6 cellular contexts compared by ENCODE assay signal in the genomic region with DNA sequence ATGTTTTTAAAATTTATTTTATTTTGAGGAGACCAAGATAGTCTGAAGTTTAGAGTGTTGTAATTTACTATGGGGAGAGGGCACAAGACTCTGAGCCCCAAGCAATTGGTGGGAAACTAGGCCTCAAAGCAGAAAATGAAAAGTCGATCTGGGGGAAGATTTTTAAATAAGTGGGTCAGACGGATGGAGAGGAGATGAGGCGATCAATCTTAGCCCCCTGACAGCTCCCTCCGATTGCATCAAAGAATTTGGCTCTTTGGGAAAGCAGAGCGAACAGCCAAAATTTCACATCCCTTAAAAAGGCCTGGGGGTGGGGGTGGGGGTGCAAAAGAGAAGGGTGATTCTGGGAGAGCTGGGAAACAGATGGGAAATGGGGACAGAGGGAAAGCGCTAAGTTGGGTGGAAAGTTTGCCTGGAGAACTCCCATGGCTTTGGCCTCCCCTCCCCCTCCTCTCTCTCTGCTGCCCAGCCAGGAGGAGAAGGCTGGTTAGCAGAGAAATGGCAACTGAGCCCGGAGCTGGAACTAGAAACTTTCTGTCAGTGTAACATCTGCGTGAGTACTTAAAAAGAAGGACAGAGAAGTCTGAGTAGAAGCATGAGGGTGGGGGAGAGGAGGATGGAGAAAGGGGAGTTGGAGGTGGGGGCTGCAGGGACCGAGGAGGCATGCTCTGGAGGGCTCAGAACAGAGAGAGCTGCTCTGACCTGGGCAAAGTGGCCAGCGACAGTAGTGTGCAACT. TPM values are rescaled to one million over a fixed set of nuclear protein-coding genes. Genes with fewer than 3 reads are reported as not detected.
DNase-seq lines count a peak whose midpoint lies in the region; ATAC-seq, FAIRE-seq and TF ChIP-seq lines count a peak whose summit lies in the region.

No MANE protein-coding gene starts in this region.

- TF ChIP-seq CTCF in A549 (IDR thresholded peaks at IDR 0.05) (no peak), Peyer's patch (IDR thresholded peaks at IDR 0.05) (no peak)

- DNase-seq in A549 (ENCODE audit: low read depth in 1 of 2, low spot score in 1 of 2): no peak
- no peak for DNase-seq in Peyer's patch
- DNase-seq in substantia nigra (lab: John Stamatoyannopoulos, UW): no peak
- no peak for DNase-seq in stimulated activated CD8-positive, alpha-beta memory T cell treated with anti-CD3 and anti-CD28 coated beads, Interleukin-4, amount 100 ng/mL, for 48 hours

- peak overlapping the region; percentile 12; the same call in 1 of the 3 replicates for H3K4me2 ChIP-seq in A549

- H3K4me3 ChIP-seq in A549: no peak overlapping the region
- H3K4me3 ChIP-seq in Peyer's patch: no peak overlapping the region
- peak overlapping the region; percentile 37 for H3K4me3 ChIP-seq in iPS-15b (ENCODE audit: low read depth, low read length)

- ATAC-seq in A549: peak in 1 of 2 experiments; percentile 24; a peak in 1 of 6 replicates
- no peak for ATAC-seq in HG02571 (IDR thresholded peaks at IDR 0.05; ENCODE audit: unreplicated experiment)

- POLR2A ChIA-PET in A549 (lab: Yijun Ruan, JAX): interaction anchor here (0.7 to 1.4 kb wide), 2 partner anchors 9 to 60 kb away, joined by 3 to 4 read pairs; no protein-coding TSS in a partner anchor

- TF ChIP-seq RAD21 in A549 (conservative IDR thresholded peaks at IDR 0.05 in 1 of 2, IDR thresholded peaks at IDR 0.05 in 1 of 2): no peak

- TF ChIP-seq EP300 in A549 (IDR thresholded peaks at IDR 0.05): no peak

- H3K4me1 ChIP-seq in A549 (peaks cover 15% of the 10 kb centered on the region; the same call in 2 of the 3 replicates), Peyer's patch (peaks cover 0 to 32% (median 2%) of the 10 kb centered on the region in 4 donors), iPS-15b (ENCODE audit: control insufficient read depth, insufficient read depth, low read length) (peaks cover 39% of the 10 kb centered on the region)

- H3K27me3 ChIP-seq in Peyer's patch: no peaks in the 10 kb centered on the region
- H3K27me3 ChIP-seq in iPS-15b (ENCODE audit: control insufficient read depth, insufficient read depth, low read length): peaks cover 92% of the 10 kb centered on the region

- H3K9ac ChIP-seq in iPS-15b (ENCODE audit: low read depth, low read length): no peak overlapping the region

- H3K9me3 ChIP-seq in A549 (no peaks in the 10 kb centered on the region), Peyer's patch (no peaks in the 10 kb centered on the region), iPS-15b (ENCODE audit: control insufficient read depth, insufficient read depth, low read length) (no peaks in the 10 kb centered on the region)

- WGBS in A549 (ENCODE audit: missing lambda C conversion rate): 75% methylated on average over 10 of the region's 10 CpGs

- no peak for FAIRE-seq in A549 (lab: Jason Lieb, UNC)

- H3K36me3 ChIP-seq in Peyer's patch (peaks cover 0 to 16% (median 3%) of the 10 kb centered on the region in 3 donors), iPS-15b (ENCODE audit: control insufficient read depth, insufficient read depth, low read length) (no peaks in the 10 kb centered on the region)

- CTCF ChIA-PET in A549 (lab: Yijun Ruan, JAX): interaction anchor here (0.6 to 2.5 kb wide), 7 partner anchors 13 to 73 kb away, joined by 3 to 13 read pairs (median 4); a partner anchor contains a TSS

- H3K27ac ChIP-seq in A549: peak overlapping the region in 1 of 2 experiments; percentile 42; a peak in 2 of 6 replicates
- H3K27ac ChIP-seq in Peyer's patch: peak overlapping the region; percentile 58 to 96 (median 87)
- no peak overlapping the region for H3K27ac ChIP-seq in substantia nigra (ENCODE audit: low read depth, low read length, poor library complexity, severe bottlenecking)

- TF ChIP-seq POLR2A in A549 (IDR thresholded peaks at IDR 0.05; ENCODE audit: low read length) (no peak), Peyer's patch (IDR thresholded peaks at IDR 0.05) (no peak)

TF ChIP-seq in A549, 52 proteins besides CTCF, POLR2A, EP300 and RAD21 (continues in another document):
- TF ChIP-seq POLR2AphosphoS2 (conservative IDR thresholded peaks at IDR 0.05; ENCODE audit: low read length) (no peak), ZNF302 (CRISPR knock-in tag; IDR thresholded peaks at IDR 0.05) (no peak), MAFK (IDR thresholded peaks at IDR 0.05; ENCODE audit: partially characterized antibody) (no peak), NPAS2 (CRISPR knock-in tag; IDR thresholded peaks at IDR 0.05; ENCODE audit: borderline replicate concordance) (no peak), EHMT2 (IDR thresholded peaks at IDR 0.05; ENCODE audit: low read depth) (no peak), HEYL (CRISPR knock-in tag; IDR thresholded peaks at IDR 0.05) (no peak), NFE2L2 (conservative IDR thresholded peaks at IDR 0.05; ENCODE audit: low read length) (no peak), ZFP36 (IDR thresholded peaks at IDR 0.05; ENCODE audit: borderline replicate concordance, partially characterized antibody) (no peak), CBX8 (IDR thresholded peaks at IDR 0.05) (no peak), KDM1A (IDR thresholded peaks at IDR 0.05; ENCODE audit: low read depth) (no peak), RCOR1 (IDR thresholded peaks at IDR 0.05; ENCODE audit: low read depth, low read length) (no peak), TFCP2L1 (CRISPR knock-in tag; IDR thresholded peaks at IDR 0.05) (no peak)
- TF ChIP-seq, protein P1, sequence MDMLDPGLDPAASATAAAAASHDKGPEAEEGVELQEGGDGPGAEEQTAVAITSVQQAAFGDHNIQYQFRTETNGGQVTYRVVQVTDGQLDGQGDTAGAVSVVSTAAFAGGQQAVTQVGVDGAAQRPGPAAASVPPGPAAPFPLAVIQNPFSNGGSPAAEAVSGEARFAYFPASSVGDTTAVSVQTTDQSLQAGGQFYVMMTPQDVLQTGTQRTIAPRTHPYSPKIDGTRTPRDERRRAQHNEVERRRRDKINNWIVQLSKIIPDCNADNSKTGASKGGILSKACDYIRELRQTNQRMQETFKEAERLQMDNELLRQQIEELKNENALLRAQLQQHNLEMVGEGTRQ (IDR thresholded peaks at IDR 0.05): no peak
- TF ChIP-seq, protein P2, sequence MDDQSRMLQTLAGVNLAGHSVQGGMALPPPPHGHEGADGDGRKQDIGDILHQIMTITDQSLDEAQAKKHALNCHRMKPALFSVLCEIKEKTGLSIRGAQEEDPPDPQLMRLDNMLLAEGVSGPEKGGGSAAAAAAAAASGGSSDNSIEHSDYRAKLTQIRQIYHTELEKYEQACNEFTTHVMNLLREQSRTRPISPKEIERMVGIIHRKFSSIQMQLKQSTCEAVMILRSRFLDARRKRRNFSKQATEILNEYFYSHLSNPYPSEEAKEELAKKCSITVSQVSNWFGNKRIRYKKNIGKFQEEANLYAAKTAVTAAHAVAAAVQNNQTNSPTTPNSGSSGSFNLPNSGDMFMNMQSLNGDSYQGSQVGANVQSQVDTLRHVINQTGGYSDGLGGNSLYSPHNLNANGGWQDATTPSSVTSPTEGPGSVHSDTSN (IDR thresholded peaks at IDR 0.05): no peak

RNA-seq across cellular contexts. Expression of a gene that starts 1.4 kb away (rescaled TPM):
- polyA plus RNA-seq in A549 (2011; rRNA removed) (2.6 and 2.7 TPM in 2 replicates), A549 (2017; fragmentation: RNase III; extraction: RNeasy Plus Mini Kit Qiagen cat#74134 plus additional on column Dnase treatment) (0.58 to 0.65 TPM (median 0.60 TPM) in 3 replicates)
- 1.8 and 2.7 TPM in 2 replicates for polyA plus RNA-seq in A549 (2012; cell fraction: cytosol; rRNA removed)
- polyA plus RNA-seq in A549 (2012; cell fraction: nucleus; rRNA removed): 3.6 and 3.7 TPM in 2 replicates
- 0.79 and 0.92 TPM in 2 replicates for polyA minus RNA-seq in A549 (2011; rRNA and poly(A)+ RNA removed)
- 1 to 10 TPM; 1.4 to 9.6 (median 4.1) TPM for total RNA-seq in Peyer's patch

RNA-seq across cellular contexts. Expression of a gene that starts 15.5 kb away (rescaled TPM):
- polyA plus RNA-seq in A549 (2011; rRNA removed) (not detected in 2 replicates), A549 (2017; fragmentation: RNase III; extraction: RNeasy Plus Mini Kit Qiagen cat#74134 plus additional on column Dnase treatment) (not detected in 3 replicates)
- not detected in 2 replicates for polyA plus RNA-seq in A549 (2012; cell fraction: cytosol; rRNA removed)
- 0.06 TPM in 1 of 2 replicates, not detected in the other for polyA plus RNA-seq in A549 (2012; cell fraction: nucleus; rRNA removed)
- not detected in 2 replicates for polyA minus RNA-seq in A549 (2011; rRNA and poly(A)+ RNA removed)
- total RNA-seq in Peyer's patch: not detected

RNA-seq across cellular contexts. Expression of a gene that starts 31.8 kb away (rescaled TPM):
- polyA plus RNA-seq in A549 (2011; rRNA removed) (0.74 and 0.75 TPM in 2 replicates), A549 (2017; fragmentation: RNase III; extraction: RNeasy Plus Mini Kit Qiagen cat#74134 plus additional on column Dnase treatment) (0.24 to 0.37 TPM (median 0.30 TPM) in 3 replicates)
- polyA plus RNA-seq in A549 (2012; cell fraction: cytosol; rRNA removed): 0.25 and 0.29 TPM in 2 replicates
- 1.6 TPM in 2 replicates for polyA plus RNA-seq in A549 (2012; cell fraction: nucleus; rRNA removed)
- 0.44 and 0.99 TPM in 2 replicates for polyA minus RNA-seq in A549 (2011; rRNA and poly(A)+ RNA removed)
- 1 to 10 TPM; 1.8 to 6.6 (median 5.1) TPM for total RNA-seq in Peyer's patch

RNA-seq across cellular contexts. Expression of a gene that starts 43.7 kb away (rescaled TPM):
- polyA plus RNA-seq in A549 (2011; rRNA removed) (11.6 and 17.0 TPM in 2 replicates), A549 (2017; fragmentation: RNase III; extraction: RNeasy Plus Mini Kit Qiagen cat#74134 plus additional on column Dnase treatment) (7.0 to 10.2 TPM (median 8.6 TPM) in 3 replicates)
- 9.3 and 12.8 TPM in 2 replicates for polyA plus RNA-seq in A549 (2012; cell fraction: cytosol; rRNA removed)
- polyA plus RNA-seq in A549 (2012; cell fraction: nucleus; rRNA removed): 38.5 and 48.1 TPM in 2 replicates
- polyA minus RNA-seq in A549 (2011; rRNA and poly(A)+ RNA removed): 4.0 and 5.5 TPM in 2 replicates
- 10 to 100 TPM; 37.0 to 89.3 (median 65.4) TPM for total RNA-seq in Peyer's patch

RNA-seq across cellular contexts. Expression of a gene that starts 47.2 kb away (rescaled TPM):
- polyA plus RNA-seq in A549 (2011; rRNA removed) (2.5 and 2.7 TPM in 2 replicates), A549 (2017; fragmentation: RNase III; extraction: RNeasy Plus Mini Kit Qiagen cat#74134 plus additional on column Dnase treatment) (2.1 to 3.0 TPM (median 2.4 TPM) in 3 replicates)
- 1.9 and 2.5 TPM in 2 replicates for polyA plus RNA-seq in A549 (2012; cell fraction: cytosol; rRNA removed)
- 21.9 and 24.5 TPM in 2 replicates for polyA plus RNA-seq in A549 (2012; cell fraction: nucleus; rRNA removed)
- 0.39 and 0.74 TPM in 2 replicates for polyA minus RNA-seq in A549 (2011; rRNA and poly(A)+ RNA removed)
- total RNA-seq in Peyer's patch: 10 to 100 TPM in 3 of 4 donors, 1 to 10 TPM in 1; 7.7 to 22.5 (median 15.0) TPM
